Comparison of ENCODE assay signal across 15 cellular contexts in genomic region chr11:108727665-108728064, GRCh38.
DNase-seq lines count a peak whose midpoint lies in the region; ATAC-seq and TF ChIP-seq lines count a peak whose summit lies in the region.
"Had no signal": no experiment of that assay in that cellular context is flagged by ENCODE, and none has a peak within 500 bp of the region (broad histone marks: within the 10 kb centered on the region; RNA-seq: fewer than 3 reads in every experiment).

No MANE protein-coding gene starts in this region.

- peak overlapping the region; percentile 27; the same call in 1 of the 2 replicates for H3K4me3 ChIP-seq in GM06990 (replicated peaks; ENCODE audit: low read depth, low read length)

- H3K36me3 ChIP-seq in GM06990 (ENCODE audit: control insufficient read depth, insufficient read depth, low read length), result no peaks in the 10 kb centered on the region; the same call in 1 of the 2 replicates
- H3K36me3 ChIP-seq: brain microvascular endothelial cell, neutrophil had no signal

- DNase-seq in GM06990 (ENCODE audit: extremely low read depth, insufficient read length) (no peak), KG1 (lab: John Stamatoyannopoulos, UW) (no peak), NCI-H524 treated with DMSO at 0.1 percent for 48 hours (lab: John Stamatoyannopoulos, UW) (no peak), HK-2 (ENCODE audit: unreplicated experiment) (no peak), GM03348 (ENCODE audit: low spot score) (no peak)
- DNase-seq: activated effector memory CD4-positive, alpha-beta T cell treated with Interleukin-2 at 50 U/mL for 16 hours; brain microvascular endothelial cell; effector memory CD4-positive, alpha-beta T cell; foreskin fibroblast; mesendoderm had no signal

- TF ChIP-seq CTCF in GM06990 (IDR thresholded peaks at IDR 0.05; ENCODE audit: insufficient read depth, low read length, poor library complexity, severe bottlenecking), result no peak

- ATAC-seq in GM18861 (IDR thresholded peaks at IDR 0.05; ENCODE audit: unreplicated experiment), result peak; percentile 44
- peak; percentile 56 for ATAC-seq in HG02623 (IDR thresholded peaks at IDR 0.05; ENCODE audit: unreplicated experiment)
- peak; percentile 33 for ATAC-seq in HG03565 (IDR thresholded peaks at IDR 0.05; ENCODE audit: unreplicated experiment)
- ATAC-seq: WTC11 had no signal

- no peaks in the 10 kb centered on the region for H3K27me3 ChIP-seq in GM06990 (replicated peaks; ENCODE audit: control insufficient read depth, insufficient read depth, low read length)
- H3K27me3 ChIP-seq: brain microvascular endothelial cell, neutrophil had no signal
